Comparison of ENCODE assay signal across 3 cellular contexts in the genomic region with DNA sequence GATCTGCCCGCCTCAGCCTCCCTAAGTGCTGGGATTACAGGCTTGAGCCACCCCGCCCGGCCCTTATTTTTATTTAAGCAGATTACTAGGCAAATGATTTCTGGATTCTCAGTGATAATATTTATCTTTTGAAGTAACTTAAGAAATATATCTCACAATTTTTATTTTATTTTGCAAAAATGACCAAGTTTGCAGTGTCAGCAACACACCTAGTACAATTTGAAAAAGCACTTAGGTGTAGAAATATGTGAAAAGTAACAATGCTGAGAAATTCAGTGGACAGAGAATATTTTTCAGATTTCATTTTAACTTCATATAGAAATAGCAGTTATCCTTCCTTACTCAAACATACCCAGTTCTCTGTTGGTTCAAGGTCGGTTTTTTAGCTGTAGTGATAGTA.
TF ChIP-seq lines count a peak whose summit lies in the region.

No MANE protein-coding gene starts in this region.

TF ChIP-seq in A549, 52 proteins besides CTCF, POLR2A, EP300 and RAD21:
- TF ChIP-seq GATA3 (IDR thresholded peaks at IDR 0.05; ENCODE audit: borderline replicate concordance) (no peak), HDAC2 (IDR thresholded peaks at IDR 0.05) (no peak), JUN (IDR thresholded peaks at IDR 0.05) (no peak), MAFK (IDR thresholded peaks at IDR 0.05; ENCODE audit: partially characterized antibody) (peak; percentile 30)
- TF ChIP-seq, protein P1, sequence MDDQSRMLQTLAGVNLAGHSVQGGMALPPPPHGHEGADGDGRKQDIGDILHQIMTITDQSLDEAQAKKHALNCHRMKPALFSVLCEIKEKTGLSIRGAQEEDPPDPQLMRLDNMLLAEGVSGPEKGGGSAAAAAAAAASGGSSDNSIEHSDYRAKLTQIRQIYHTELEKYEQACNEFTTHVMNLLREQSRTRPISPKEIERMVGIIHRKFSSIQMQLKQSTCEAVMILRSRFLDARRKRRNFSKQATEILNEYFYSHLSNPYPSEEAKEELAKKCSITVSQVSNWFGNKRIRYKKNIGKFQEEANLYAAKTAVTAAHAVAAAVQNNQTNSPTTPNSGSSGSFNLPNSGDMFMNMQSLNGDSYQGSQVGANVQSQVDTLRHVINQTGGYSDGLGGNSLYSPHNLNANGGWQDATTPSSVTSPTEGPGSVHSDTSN (IDR thresholded peaks at IDR 0.05) = no peak
- TF ChIP-seq, protein P2, sequence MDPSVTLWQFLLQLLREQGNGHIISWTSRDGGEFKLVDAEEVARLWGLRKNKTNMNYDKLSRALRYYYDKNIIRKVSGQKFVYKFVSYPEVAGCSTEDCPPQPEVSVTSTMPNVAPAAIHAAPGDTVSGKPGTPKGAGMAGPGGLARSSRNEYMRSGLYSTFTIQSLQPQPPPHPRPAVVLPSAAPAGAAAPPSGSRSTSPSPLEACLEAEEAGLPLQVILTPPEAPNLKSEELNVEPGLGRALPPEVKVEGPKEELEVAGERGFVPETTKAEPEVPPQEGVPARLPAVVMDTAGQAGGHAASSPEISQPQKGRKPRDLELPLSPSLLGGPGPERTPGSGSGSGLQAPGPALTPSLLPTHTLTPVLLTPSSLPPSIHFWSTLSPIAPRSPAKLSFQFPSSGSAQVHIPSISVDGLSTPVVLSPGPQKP (IDR thresholded peaks at IDR 0.05; ENCODE audit: low read depth, low read length) = no peak

TF ChIP-seq in GM23338, 12 proteins besides CTCF, POLR2A, EP300 and RAD21:
- TF ChIP-seq NANOG (IDR thresholded peaks at IDR 0.05; ENCODE audit: borderline replicate concordance) (no peak), JUNB (IDR thresholded peaks at IDR 0.05; ENCODE audit: unreplicated experiment) (no peak), EZH2phosphoT487 (IDR thresholded peaks at IDR 0.05; ENCODE audit: unreplicated experiment) (no peak), ZNF331 (CRISPR knock-in tag; IDR thresholded peaks at IDR 0.05; ENCODE audit: low read depth) (no peak), CREB1 (CRISPR knock-in tag; IDR thresholded peaks at IDR 0.05; ENCODE audit: low read depth) (no peak), POLR2AphosphoS5 (IDR thresholded peaks at IDR 0.05; ENCODE audit: low read depth) (no peak), ZNF114 (CRISPR knock-in tag; IDR thresholded peaks at IDR 0.05) (no peak)
- TF ChIP-seq, protein P3, sequence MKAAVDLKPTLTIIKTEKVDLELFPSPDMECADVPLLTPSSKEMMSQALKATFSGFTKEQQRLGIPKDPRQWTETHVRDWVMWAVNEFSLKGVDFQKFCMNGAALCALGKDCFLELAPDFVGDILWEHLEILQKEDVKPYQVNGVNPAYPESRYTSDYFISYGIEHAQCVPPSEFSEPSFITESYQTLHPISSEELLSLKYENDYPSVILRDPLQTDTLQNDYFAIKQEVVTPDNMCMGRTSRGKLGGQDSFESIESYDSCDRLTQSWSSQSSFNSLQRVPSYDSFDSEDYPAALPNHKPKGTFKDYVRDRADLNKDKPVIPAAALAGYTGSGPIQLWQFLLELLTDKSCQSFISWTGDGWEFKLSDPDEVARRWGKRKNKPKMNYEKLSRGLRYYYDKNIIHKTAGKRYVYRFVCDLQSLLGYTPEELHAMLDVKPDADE (IDR thresholded peaks at IDR 0.05) = no peak

TF ChIP-seq in IMR-90, 13 proteins besides CTCF, POLR2A, EP300 and RAD21:
- TF ChIP-seq MAFK (IDR thresholded peaks at IDR 0.05; ENCODE audit: low read depth, low read length) (0 out of 2 replicates have a peak, but pooled peaks have one; percentile 2), CEBPB (IDR thresholded peaks at IDR 0.05; ENCODE audit: low read depth, low read length) (no peak), SMC3 (IDR thresholded peaks at IDR 0.05; ENCODE audit: low read depth, low read length) (no peak)
